In the genomic region with DNA sequence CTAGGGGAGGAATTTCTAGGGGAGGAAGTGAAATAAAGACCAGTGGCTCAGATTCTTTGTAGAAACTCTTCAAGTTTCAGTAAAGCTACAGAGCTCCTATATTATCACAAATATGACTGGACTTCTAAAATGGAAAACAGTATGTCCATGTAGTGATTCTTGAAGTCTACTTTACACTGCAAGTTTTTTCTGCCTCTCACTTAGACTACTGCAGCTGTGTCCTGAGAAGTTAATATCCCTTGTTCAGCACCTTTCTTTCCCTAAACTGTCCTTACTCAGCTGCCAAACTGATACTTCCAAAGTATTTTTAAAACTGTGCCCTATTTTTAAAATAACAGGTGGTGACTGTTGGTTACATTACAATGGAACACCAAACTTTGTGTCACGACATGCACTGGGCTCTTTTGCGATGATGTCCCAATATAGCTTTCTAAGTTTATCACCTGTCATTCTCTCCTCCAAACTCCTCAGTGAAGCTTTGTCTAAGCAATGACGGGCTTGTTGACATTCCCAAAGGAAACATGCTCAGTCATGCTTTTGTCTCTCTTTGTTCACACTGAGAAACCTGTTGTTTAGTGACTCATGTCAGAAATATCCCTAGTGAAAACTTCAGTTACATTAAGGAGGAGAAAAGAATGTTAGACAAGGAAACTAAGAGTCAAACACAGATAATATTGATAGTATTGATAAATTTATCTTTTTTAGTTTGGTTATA, we compare ENCODE assay signal across 12 cellular contexts.
DNase-seq lines count a peak whose midpoint lies in the region; ATAC-seq, FAIRE-seq and TF ChIP-seq lines count a peak whose summit lies in the region.
"Had no signal": no experiment of that assay in that cellular context is flagged by ENCODE, and none has a peak within 500 bp of the region (broad histone marks: within the 10 kb centered on the region; RNA-seq: fewer than 3 reads in every experiment).

No MANE protein-coding gene starts in this region.

- no peak overlapping the region for H3K4me3 Mint-ChIP-seq in naive thymus-derived CD4-positive, alpha-beta T cell
- H3K4me3 Mint-ChIP-seq: activated CD4-positive, alpha-beta memory T cell treated with anti-CD3 and anti-CD28 coated beads, Interleukin-2, amount 10 ng/mL, durations not matched to agents 7 days and 5 days; CD8-positive, alpha-beta T cell had no signal

- ATAC-seq in GM19452 (IDR thresholded peaks at IDR 0.05; ENCODE audit: unreplicated experiment), result no peak
- no peak for ATAC-seq in naive thymus-derived CD4-positive, alpha-beta T cell
- ATAC-seq: CD8-positive, alpha-beta T cell had no signal

- no peaks in the 10 kb centered on the region for H3K36me3 ChIP-seq in HUES6 (ENCODE audit: control insufficient read depth, insufficient read depth, low read length)
- no peaks in the 10 kb centered on the region for H3K36me3 ChIP-seq in naive thymus-derived CD4-positive, alpha-beta T cell (ENCODE audit: control insufficient read depth in 2 of 3, insufficient read depth in 3 of 3, low read length in 3 of 3)
- H3K36me3 ChIP-seq: thoracic aorta had no signal

- POLR2A ChIA-PET in naive thymus-derived CD4-positive, alpha-beta T cell (lab: Charles Lee), result no interaction called here

- no peaks in the 10 kb centered on the region for H3K9me3 ChIP-seq in HUES6 (ENCODE audit: control insufficient read depth, insufficient read depth, low read depth, low read length)
- no peaks in the 10 kb centered on the region for H3K9me3 ChIP-seq in naive thymus-derived CD4-positive, alpha-beta T cell (ENCODE audit: control insufficient read depth in 2 of 3, low read length in 3 of 3)
- H3K9me3 ChIP-seq: thoracic aorta had no signal

- peaks cover 35% of the 10 kb centered on the region for H3K4me1 ChIP-seq in HUES6 (ENCODE audit: control insufficient read depth, insufficient read depth, low read length)
- no peaks in the 10 kb centered on the region for H3K4me1 ChIP-seq in naive thymus-derived CD4-positive, alpha-beta T cell (ENCODE audit: control insufficient read depth in 2 of 2, insufficient read depth in 2 of 2, low read length in 2 of 2)

- peak overlapping the region; percentile 42; the same call in 1 of the 2 replicates for H3K27ac ChIP-seq in HUES6 (ENCODE audit: low read depth, low read length)
- no peak overlapping the region for H3K27ac ChIP-seq in naive thymus-derived CD4-positive, alpha-beta T cell (ENCODE audit: low read depth, low read length)
- H3K27ac ChIP-seq: thoracic aorta had no signal

- peaks cover 0 to 5% (median 0%) of the 10 kb centered on the region in 5 donors for H3K27me3 Mint-ChIP-seq in naive thymus-derived CD4-positive, alpha-beta T cell
- H3K27me3 Mint-ChIP-seq: activated CD4-positive, alpha-beta memory T cell treated with anti-CD3 and anti-CD28 coated beads, Interleukin-2, amount 10 ng/mL, durations not matched to agents 7 days and 5 days had no signal

- peak overlapping the region; percentile 38 for H3K9ac ChIP-seq in HUES6 (ENCODE audit: low read length)

- H3K27ac Mint-ChIP-seq in naive thymus-derived CD4-positive, alpha-beta T cell, result no peak overlapping the region
- H3K27ac Mint-ChIP-seq: activated CD4-positive, alpha-beta memory T cell treated with anti-CD3 and anti-CD28 coated beads, Interleukin-2, amount 10 ng/mL, durations not matched to agents 7 days and 5 days; CD8-positive, alpha-beta T cell had no signal

- H3K4me3 ChIP-seq in HUES6 (ENCODE audit: low read depth, low read length), result no peak overlapping the region
- no peak overlapping the region for H3K4me3 ChIP-seq in naive thymus-derived CD4-positive, alpha-beta T cell (ENCODE audit: low read length)
- H3K4me3 ChIP-seq: thoracic aorta had no signal

- no peaks in the 10 kb centered on the region for H3K27me3 ChIP-seq in HUES6 (ENCODE audit: control insufficient read depth, insufficient read depth, low read length)
- H3K27me3 ChIP-seq in naive thymus-derived CD4-positive, alpha-beta T cell (ENCODE audit: control insufficient read depth in 2 of 2, insufficient read depth in 2 of 2, low read length in 2 of 2), result no peaks in the 10 kb centered on the region

- H3K9me3 Mint-ChIP-seq in naive thymus-derived CD4-positive, alpha-beta T cell, result no peaks in the 10 kb centered on the region
- H3K9me3 Mint-ChIP-seq: activated CD4-positive, alpha-beta memory T cell treated with anti-CD3 and anti-CD28 coated beads, Interleukin-2, amount 10 ng/mL, durations not matched to agents 7 days and 5 days; CD8-positive, alpha-beta T cell had no signal

- no peaks in the 10 kb centered on the region for H3K36me3 Mint-ChIP-seq in naive thymus-derived CD4-positive, alpha-beta T cell
- H3K36me3 Mint-ChIP-seq: CD8-positive, alpha-beta T cell had no signal

- in situ Hi-C loops in Caki2 (cut with HindIII; ENCODE audit: low pct_unique_long_range_greater_than_20kb, low sequenced_read_pairs), result no loop called here

- TF ChIP-seq CTCF in D721Med (IDR thresholded peaks at IDR 0.05; ENCODE audit: insufficient read depth, missing control alignments), result no peak

- DNase-seq in Caki2 (ENCODE audit: low read depth), result peak; percentile 84
- DNase-seq in SW 1271 (lab: John Stamatoyannopoulos, UW), result peak; percentile 41 to 80
- peak; percentile 89 for DNase-seq in kidney tubule cell (ENCODE audit: low spot score)
- DNase-seq in D721Med (ENCODE audit: insufficient read length, low spot score), result no peak
- no peak for DNase-seq in OCI-M1 (lab: John Stamatoyannopoulos, UW)
- DNase-seq in naive thymus-derived CD4-positive, alpha-beta T cell, result no peak
- DNase-seq: activated CD4-positive, alpha-beta memory T cell treated with anti-CD3 and anti-CD28 coated beads, Interleukin-2, amount 10 ng/mL, durations not matched to agents 7 days and 5 days; aorta; CD8-positive, alpha-beta T cell had no signal

- intact Hi-C loops in naive thymus-derived CD4-positive, alpha-beta T cell (cut with micrococcal nuclease), result no loop called here

- no peak for FAIRE-seq in D721Med (lab: Jason Lieb, UNC)

- H3K4me1 Mint-ChIP-seq in naive thymus-derived CD4-positive, alpha-beta T cell, result no peaks in the 10 kb centered on the region
- H3K4me1 Mint-ChIP-seq: activated CD4-positive, alpha-beta memory T cell treated with anti-CD3 and anti-CD28 coated beads, Interleukin-2, amount 10 ng/mL, durations not matched to agents 7 days and 5 days had no signal

- CTCF ChIA-PET in naive thymus-derived CD4-positive, alpha-beta T cell (lab: Charles Lee), result no interaction called here

Comparison
In these comparisons a context has a peak if more than half of its experiments do, and no peak if none do; other contexts are left out.
1. DNase-seq: peak in Caki2 (single experiment), SW 1271 (2 of 2) and kidney tubule cell (single experiment); none in D721Med (single experiment), OCI-M1 (single experiment) and naive thymus-derived CD4-positive, alpha-beta T cell (0 of 9).